Comparison of ENCODE assay signal across 13 cellular contexts in genomic region chr19:45940515-45940805, GRCh38. TPM values are rescaled to one million over a fixed set of nuclear protein-coding genes. Genes with fewer than 3 reads are reported as not detected.
DNase-seq lines count a peak whose midpoint lies in the region; ATAC-seq and TF ChIP-seq lines count a peak whose summit lies in the region.
"Had no signal": no experiment of that assay in that cellular context is flagged by ENCODE, and none has a peak within 500 bp of the region (broad histone marks: within the 10 kb centered on the region; RNA-seq: fewer than 3 reads in every experiment).

No MANE protein-coding gene starts in this region.

- no peaks in the 10 kb centered on the region for H3K9me3 Mint-ChIP-seq in T-cell
- H3K9me3 Mint-ChIP-seq: CD8-positive, alpha-beta T cell had no signal

- no peak for ATAC-seq in GM18868 (IDR thresholded peaks at IDR 0.05; ENCODE audit: unreplicated experiment)
- no peak for ATAC-seq in T-cell (replicated peaks in 1 of 4)
- ATAC-seq: CD8-positive, alpha-beta T cell had no signal

- peak; percentile 79 for DNase-seq in COLO668 (lab: John Stamatoyannopoulos, UW; ENCODE audit: unreplicated experiment)
- DNase-seq in H7, result peak; percentile 44
- no peak for DNase-seq in osteoblast (ENCODE audit: insufficient read length, low spot score, missing footprints)
- DNase-seq in spleen, result peak; percentile 48
- DNase-seq in Ammon's horn (ENCODE audit: low spot score), result no peak
- no peak for DNase-seq in T-cell
- DNase-seq: Caco-2; CD8-positive, alpha-beta T cell; GF-D8 had no signal

- H2AFZ ChIP-seq in osteoblast (ENCODE audit: low read length), result peak overlapping the region; percentile 51

- no peaks in the 10 kb centered on the region for H3K4me1 ChIP-seq in osteoblast (ENCODE audit: insufficient read depth, low read length)
- H3K4me1 ChIP-seq in spleen, result no peaks in the 10 kb centered on the region
- H3K4me1 ChIP-seq: Caco-2 had no signal

- H3K27ac Mint-ChIP-seq in T-cell, result no peak overlapping the region
- H3K27ac Mint-ChIP-seq: CD14-positive monocyte; CD8-positive, alpha-beta T cell had no signal

- peaks cover 38 to 46% of the 10 kb centered on the region in 2 donors for H3K27me3 Mint-ChIP-seq in T-cell

- intact Hi-C loops in spleen (cut with DNase I; ENCODE audit: low total_unique reads), result no loop called here

- TF ChIP-seq CTCF in osteoblast (IDR thresholded peaks at IDR 0.05; ENCODE audit: extremely low read depth, low read depth, low read length) (no peak), spleen (IDR thresholded peaks at IDR 0.05 in 8 of 11, conservative IDR thresholded peaks at IDR 0.05 in 3 of 11) (no peak)

- no peak for TF ChIP-seq POLR2A in spleen (IDR thresholded peaks at IDR 0.05)

- no peaks in the 10 kb centered on the region for H3K36me3 Mint-ChIP-seq in T-cell
- H3K36me3 Mint-ChIP-seq: CD14-positive monocyte; CD8-positive, alpha-beta T cell had no signal

- no peak overlapping the region for H3K27ac ChIP-seq in osteoblast (ENCODE audit: low read depth, low read length)
- H3K27ac ChIP-seq in spleen, result no peak overlapping the region
- H3K27ac ChIP-seq: HL-60 had no signal

- POLR2A ChIA-PET in T-cell (lab: Charles Lee), result no interaction called here

- no peak overlapping the region for H3K4me3 ChIP-seq in H7 (ENCODE audit: insufficient read depth, low read depth, low read length)
- H3K4me3 ChIP-seq in osteoblast (ENCODE audit: insufficient read depth, low read length), result no peak overlapping the region
- no peak overlapping the region for H3K4me3 ChIP-seq in spleen

- no peak overlapping the region for H3K4me3 Mint-ChIP-seq in T-cell
- H3K4me3 Mint-ChIP-seq: CD8-positive, alpha-beta T cell had no signal

- H3K79me2 ChIP-seq in osteoblast (ENCODE audit: insufficient read depth, low read length), result no peaks in the 10 kb centered on the region

- 62 to 75% (median 72%) methylated on average over 21 to 32 of the region's 32 CpGs; no CpG with 5 or more reads in 1 of the 5 donors for WGBS in spleen, 5 donors

- H3K36me3 ChIP-seq in H7 (replicated peaks; ENCODE audit: control insufficient read depth, insufficient read depth, low read length) (peaks cover 1% of the 10 kb centered on the region; the same call in 1 of the 2 replicates), osteoblast (ENCODE audit: insufficient read depth, low read length) (no peaks in the 10 kb centered on the region), spleen (peaks cover 0 to 4% (median 0%) of the 10 kb centered on the region in 6 donors)

- no peaks in the 10 kb centered on the region for H4K20me1 ChIP-seq in osteoblast (ENCODE audit: insufficient read depth, low read length)

- H3K4me1 Mint-ChIP-seq in T-cell, result peaks cover 0 to 2% (median 0%) of the 10 kb centered on the region in 3 donors
- H3K4me1 Mint-ChIP-seq: CD14-positive monocyte had no signal

- CTCF ChIA-PET in T-cell (lab: Charles Lee), result no interaction called here

- H3K27me3 ChIP-seq in H7 (ENCODE audit: control insufficient read depth, insufficient read depth, low read length) (peaks cover 4% of the 10 kb centered on the region; the same call in 1 of the 2 replicates), osteoblast (ENCODE audit: insufficient read depth, low read length) (peaks cover 27% of the 10 kb centered on the region), spleen (replicated peaks in 1 of 7) (peaks cover 0 to 57% (median 7%) of the 10 kb centered on the region in 7 donors)

- H3K9me3 ChIP-seq in osteoblast (ENCODE audit: low read depth, low read length) (no peaks in the 10 kb centered on the region), spleen (peaks cover 0 to 4% (median 0%) of the 10 kb centered on the region in 8 donors)
- H3K9me3 ChIP-seq: Caco-2 had no signal

- no peak overlapping the region for H3K4me2 ChIP-seq in osteoblast (ENCODE audit: insufficient read depth, low read length)

RNA-seq across cellular contexts. Expression of gene NANOS2, which starts 25.9 kb away (rescaled TPM):
- not detected in 2 replicates for total RNA-seq in H7 (2014; rRNA removed; shearing (Covaris generic))
- total RNA-seq in osteoblast (not detected in 2 replicates), spleen (not detected), T-cell (not detected)
- not detected for polyA plus RNA-seq in spleen
- total RNA-seq: Caco-2; CD8-positive, alpha-beta T cell had no signal
- polyA plus RNA-seq: BJ, CD14-positive monocyte had no signal

RNA-seq across cellular contexts. Expression of gene NOVA2, which starts 33.2 kb away (rescaled TPM):
- total RNA-seq in H7 (2014; rRNA removed; shearing (Covaris generic)), result 0.11 and 0.35 TPM in 2 replicates
- total RNA-seq in osteoblast (not detected in 2 replicates), spleen (10 to 100 TPM in 1 of 7 donors, 1 to 10 TPM in 6; 1.8 to 12.5 (median 5.4) TPM), T-cell (under 1 TPM in 1 of 5 donors, not detected in 4; 0.03 TPM)
- under 1 TPM; 0.42 to 0.77 (median 0.50) TPM for polyA plus RNA-seq in spleen
- total RNA-seq: CD8-positive, alpha-beta T cell had no signal
- polyA plus RNA-seq: CD14-positive monocyte had no signal

RNA-seq across cellular contexts. Expression of gene MYPOP, which starts 38.0 kb away (rescaled TPM):
- total RNA-seq in H7 (2014; rRNA removed; shearing (Covaris generic)), result 2.8 and 2.9 TPM in 2 replicates
- total RNA-seq in osteoblast (2.1 and 3.3 TPM in 2 replicates), spleen (10 to 100 TPM in 4 of 7 donors, 1 to 10 TPM in 3; 5.8 to 13.2 (median 11.0) TPM), T-cell (10 to 100 TPM in 3 of 5 donors, 1 to 10 TPM in 2; 7.3 to 17.5 (median 16.9) TPM)
- 1 to 10 TPM; 5.1 to 9.6 (median 9.3) TPM for polyA plus RNA-seq in spleen

RNA-seq across cellular contexts. Expression of gene IRF2BP1, which starts 54.5 kb away (rescaled TPM):
- total RNA-seq in H7 (2014; rRNA removed; shearing (Covaris generic)), result 45.2 and 45.7 TPM in 2 replicates
- 28.6 and 35.8 TPM in 2 replicates for total RNA-seq in osteoblast
- 10 to 100 TPM; 18.5 to 29.4 (median 23.3) TPM for total RNA-seq in spleen
- 10 to 100 TPM in 2 of 3 donors, 1 to 10 TPM in 1; 10.0 to 19.9 (median 10.6) TPM for polyA plus RNA-seq in spleen
- total RNA-seq in T-cell, result 10 to 100 TPM; 22.7 to 42.3 (median 38.0) TPM

RNA-seq across cellular contexts. Expression of gene CCDC61, which starts 54.8 kb away (rescaled TPM):
- 12.3 and 16.5 TPM in 2 replicates for total RNA-seq in H7 (2014; rRNA removed; shearing (Covaris generic))
- total RNA-seq in osteoblast (3.6 and 5.9 TPM in 2 replicates), spleen (10 to 100 TPM in 4 of 7 donors, 1 to 10 TPM in 3; 5.0 to 22.7 (median 16.6) TPM), T-cell (10 to 100 TPM; 18.3 to 42.9 (median 39.4) TPM)
- polyA plus RNA-seq in spleen, result 10 to 100 TPM; 15.1 to 24.6 (median 16.7) TPM

Comparison
In these comparisons a context has a peak if more than half of its experiments do, and no peak if none do; other contexts are left out.
1. DNase-seq: peak in COLO668 (single experiment), H7 (single experiment) and spleen (single experiment); none in osteoblast (single experiment), Ammon's horn (single experiment) and T-cell (0 of 34).